23 cellular contexts compared by ENCODE assay signal in genomic region chr7:3217166-3217565, GRCh38.
DNase-seq lines count a peak whose midpoint lies in the region; ATAC-seq, FAIRE-seq and TF ChIP-seq lines count a peak whose summit lies in the region.
"Had no signal": no experiment of that assay in that cellular context is flagged by ENCODE, and none has a peak within 500 bp of the region (broad histone marks: within the 10 kb centered on the region; RNA-seq: fewer than 3 reads in every experiment).

No MANE protein-coding gene starts in this region.

- in situ Hi-C loops in HepG2 (cut with HindIII; ENCODE audit: extremely low pct_ligation_motif_present, low pct_unique_long_range_greater_than_20kb): no loop called here

- no peak for TF ChIP-seq POLR2A in HepG2 (IDR thresholded peaks at IDR 0.05; ENCODE audit: insufficient read depth in 1 of 2, low read depth in 2 of 2, low read length in 2 of 2)

- H3K9me3 Mint-ChIP-seq in astrocyte (ENCODE audit: unreplicated experiment): no peaks in the 10 kb centered on the region
- H3K9me3 Mint-ChIP-seq: activated T-helper 2 cell treated with anti-CD3 and anti-CD28 coated beads, Interferon-gamma antibody, Interleukin-2, Interleukin-4, amounts not matched to agents 10 μg/mL and 5 μg/mL and 100 μg/mL, durations not matched to agents 14 hours and 24 hours and 36 hours; CD4-positive, alpha-beta memory T cell; T-helper 1 cell treated with Interleukin-12 subunit alpha and Interleukin-12 subunit beta and Interleukin-4 antibody, amounts not matched to agents 30 μg/mL and 1 μg/mL, for 36 hours; WTC11 had no signal

- TF ChIP-seq CTCF in astrocyte (IDR thresholded peaks at IDR 0.05; ENCODE audit: insufficient read depth, low read depth, low read length): no peak
- no peak for TF ChIP-seq CTCF in cardiac muscle cell (IDR thresholded peaks at IDR 0.05; ENCODE audit: low read depth, low read length)
- TF ChIP-seq CTCF in HepG2 (CRISPR knock-in tag; IDR thresholded peaks at IDR 0.05): no peak

- H2AFZ ChIP-seq in astrocyte (ENCODE audit: low read depth, low read length) (no peak overlapping the region), HepG2 (ENCODE audit: low read length) (no peak overlapping the region)

- TF ChIP-seq EP300 in HepG2 (IDR thresholded peaks at IDR 0.05; ENCODE audit: low read depth in 2 of 2, low read length in 2 of 2) (no peak), HepG2 (CRISPR knock-in tag; IDR thresholded peaks at IDR 0.05; ENCODE audit: borderline replicate concordance) (no peak)

- H3K79me2 ChIP-seq in astrocyte (ENCODE audit: insufficient read depth, low read length) (no peaks in the 10 kb centered on the region), HepG2 (ENCODE audit: insufficient read depth, low read length) (no peaks in the 10 kb centered on the region)

- DNase-seq in Daoy (ENCODE audit: low read depth) (peak; percentile 62), astrocyte (ENCODE audit: low read depth) (peak; percentile 69), cardiac muscle cell (ENCODE audit: low read depth in 1 of 2, low spot score in 1 of 2) (peak; percentile 36 to 73), mesenteric fat pad (ENCODE audit: low spot score) (peak; percentile 45), NCI-H748 treated with DMSO at 0.1 percent for 48 hours (lab: John Stamatoyannopoulos, UW) (no peak), HepG2 (ENCODE audit: low spot score) (no peak), NCI-H774 (lab: John Stamatoyannopoulos, UW) (no peak)
- DNase-seq: adrenal gland; CD4-positive, alpha-beta memory T cell; H7; lower lobe of right lung; NCI-H2081 treated with DMSO at 0.1 percent for 48 hours; NCI-H510A treated with DMSO at 0.1 percent for 48 hours; occipital lobe; right lobe of liver; stimulated activated naive CD8-positive, alpha-beta T cell treated with anti-CD3 and anti-CD28 coated beads, Interleukin-15, Interleukin-2, amounts not matched to agents 100 U/mL and 50 U/mL, for 24 hours; upper lobe of right lung had no signal

- no peak overlapping the region for H3K27ac ChIP-seq in astrocyte (ENCODE audit: low read depth, low read length)
- no peak overlapping the region for H3K27ac ChIP-seq in cardiac muscle cell
- H3K27ac ChIP-seq in HepG2 (ENCODE audit: extremely low read length, insufficient read depth, low read length): no peak overlapping the region
- H3K27ac ChIP-seq: adrenal gland, lower lobe of right lung, right lobe of liver, upper lobe of right lung had no signal

- H3K27me3 Mint-ChIP-seq in astrocyte (ENCODE audit: low read depth, unreplicated experiment): peaks cover 9% of the 10 kb centered on the region

- H3K9me3 ChIP-seq in astrocyte (ENCODE audit: insufficient read depth, low read depth, low read length) (no peaks in the 10 kb centered on the region), cardiac muscle cell (ENCODE audit: low read depth) (no peaks in the 10 kb centered on the region), HepG2 (ENCODE audit: low read length) (no peaks in the 10 kb centered on the region)
- H3K9me3 ChIP-seq: adrenal gland, lower lobe of right lung, right lobe of liver, upper lobe of right lung had no signal

- H3K4me1 Mint-ChIP-seq in astrocyte (ENCODE audit: low read depth, unreplicated experiment): no peaks in the 10 kb centered on the region

- H3K36me3 ChIP-seq in astrocyte (ENCODE audit: insufficient read depth, low read length) (no peaks in the 10 kb centered on the region), cardiac muscle cell (no peaks in the 10 kb centered on the region), HepG2 (replicated peaks in 1 of 2; ENCODE audit: control insufficient read depth in 1 of 2, insufficient read depth in 2 of 2, low read length in 2 of 2) (no peaks in the 10 kb centered on the region)
- H3K36me3 ChIP-seq: adrenal gland, lower lobe of right lung, right lobe of liver, upper lobe of right lung had no signal

- H3K4me2 ChIP-seq in astrocyte (ENCODE audit: low read length) (no peak overlapping the region), HepG2 (ENCODE audit: low read depth, low read length) (no peak overlapping the region)

- no peak overlapping the region for H3K4me3 ChIP-seq in astrocyte (ENCODE audit: insufficient read depth, low read depth, low read length)
- no peak overlapping the region for H3K4me3 ChIP-seq in cardiac muscle cell
- no peak overlapping the region for H3K4me3 ChIP-seq in HepG2 (replicated peaks in 1 of 3; ENCODE audit: insufficient read depth in 1 of 3, low read depth in 2 of 3, low read length in 3 of 3)
- H3K4me3 ChIP-seq: adrenal gland, lower lobe of right lung, right lobe of liver, upper lobe of right lung had no signal

- no TSS peak for BruUV-seq in HepG2 (replicated peaks; lab: Mats Ljungman, UMichigan)

- POLR2A ChIA-PET in HepG2 (lab: Yijun Ruan, JAX): no interaction called here

- no peaks in the 10 kb centered on the region for H3K36me3 Mint-ChIP-seq in astrocyte (ENCODE audit: low read depth, unreplicated experiment)
- H3K36me3 Mint-ChIP-seq: CD4-positive, alpha-beta memory T cell; WTC11 had no signal

- H3K9ac ChIP-seq in astrocyte (ENCODE audit: low read length): no peak overlapping the region
- no peak overlapping the region for H3K9ac ChIP-seq in HepG2 (ENCODE audit: insufficient read depth, low read depth, low read length)

- ATAC-seq in HepG2 (no peak), GM18873 (IDR thresholded peaks at IDR 0.05; ENCODE audit: low FRiP score, unreplicated experiment) (no peak)
- ATAC-seq: right lobe of liver; stimulated activated naive CD8-positive, alpha-beta T cell treated with anti-CD3 and anti-CD28 coated beads, Interleukin-15, Interleukin-2, amounts not matched to agents 100 U/mL and 50 U/mL, for 24 hours; WTC11 had no signal

- H3K27me3 ChIP-seq in astrocyte (ENCODE audit: insufficient read depth, low read length): peaks cover 10% of the 10 kb centered on the region
- no peaks in the 10 kb centered on the region for H3K27me3 ChIP-seq in cardiac muscle cell
- 0 out of 5 replicates have a peak, but pooled peaks cover 0 to 3% of the 10 kb centered on the region in 2 experiments for H3K27me3 ChIP-seq in HepG2 (ENCODE audit: control insufficient read depth in 1 of 2, insufficient read depth in 2 of 2, low read length in 2 of 2)
- H3K27me3 ChIP-seq: adrenal gland, right lobe of liver, upper lobe of right lung had no signal

- WGBS in HepG2 (ENCODE audit: low lambda C conversion rate): 60% methylated on average over 3 of the region's 3 CpGs

- CTCF ChIA-PET in HepG2 (lab: Yijun Ruan, JAX; ENCODE audit: low intra/inter-chr PET ratio, low total read pairs): no interaction called here

- intact Hi-C loops in HepG2 (cut with micrococcal nuclease; ENCODE audit: unreplicated experiment): no loop called here

- no peak overlapping the region for H3K27ac Mint-ChIP-seq in astrocyte (ENCODE audit: unreplicated experiment)
- H3K27ac Mint-ChIP-seq: activated T-helper 2 cell treated with anti-CD3 and anti-CD28 coated beads, Interferon-gamma antibody, Interleukin-2, Interleukin-4, amounts not matched to agents 10 μg/mL and 5 μg/mL and 100 μg/mL, durations not matched to agents 14 hours and 24 hours and 36 hours; CD4-positive, alpha-beta memory T cell; T-helper 1 cell treated with Interleukin-12 subunit alpha and Interleukin-12 subunit beta and Interleukin-4 antibody, amounts not matched to agents 30 μg/mL and 1 μg/mL, for 36 hours; WTC11 had no signal

- H3K4me1 ChIP-seq in astrocyte (ENCODE audit: insufficient read depth, low read length) (peaks cover 5% of the 10 kb centered on the region), cardiac muscle cell (ENCODE audit: low read depth) (peaks cover 19% of the 10 kb centered on the region), HepG2 (ENCODE audit: insufficient read depth, low read length) (peaks cover 17% of the 10 kb centered on the region)
- H3K4me1 ChIP-seq: adrenal gland, right lobe of liver had no signal

- H4K20me1 ChIP-seq in astrocyte (ENCODE audit: insufficient read depth, low read length) (no peaks in the 10 kb centered on the region), HepG2 (ENCODE audit: insufficient read depth, low read length) (no peaks in the 10 kb centered on the region)

- FAIRE-seq in astrocyte (lab: Jason Lieb, UNC) (no peak), HepG2 (lab: Jason Lieb, UNC) (no peak)
- FAIRE-seq: endothelial cell of umbilical vein, GM18507 had no signal

- no peak for TF ChIP-seq RAD21 in HepG2 (CRISPR knock-in tag; IDR thresholded peaks at IDR 0.05)

- no peak overlapping the region for H3K4me3 Mint-ChIP-seq in astrocyte (ENCODE audit: unreplicated experiment)
- H3K4me3 Mint-ChIP-seq: CD4-positive, alpha-beta memory T cell; T-helper 1 cell treated with Interleukin-12 subunit alpha and Interleukin-12 subunit beta and Interleukin-4 antibody, amounts not matched to agents 30 μg/mL and 1 μg/mL, for 36 hours; WTC11 had no signal

TF ChIP-seq in HepG2, 621 proteins besides CTCF, POLR2A, EP300 and RAD21:
- no peak for TF ChIP-seq ZNF569 (CRISPR knock-in tag; IDR thresholded peaks at IDR 0.05; ENCODE audit: borderline replicate concordance)
- no peak for TF ChIP-seq PRMT3 (CRISPR knock-in tag; IDR thresholded peaks at IDR 0.05; ENCODE audit: borderline replicate concordance, low read depth)
- no peak for TF ChIP-seq ZNF772 (CRISPR knock-in tag; IDR thresholded peaks at IDR 0.05)
- TF ChIP-seq ZNF766 (CRISPR knock-in tag; IDR thresholded peaks at IDR 0.05; ENCODE audit: borderline replicate concordance): no peak
- TF ChIP-seq CENPBD1 (CRISPR knock-in tag; IDR thresholded peaks at IDR 0.05; ENCODE audit: borderline replicate concordance, low read depth): no peak
- TF ChIP-seq ZNF619 (CRISPR knock-in tag; IDR thresholded peaks at IDR 0.05): no peak
- TF ChIP-seq ATF6 (CRISPR knock-in tag; conservative IDR thresholded peaks at IDR 0.05): no peak
TF ChIP-seq in HepG2: peak in this region for 0.

Comparison
In these comparisons a context has a peak if more than half of its experiments do, and no peak if none do; other contexts are left out.
1. DNase-seq: peak in Daoy (single experiment), astrocyte (single experiment), cardiac muscle cell (2 of 2) and mesenteric fat pad (single experiment); none in NCI-H748 treated with DMSO at 0.1 percent for 48 hours (single experiment), HepG2 (single experiment) and NCI-H774 (single experiment).